8 cellular contexts compared by ENCODE assay signal in genomic region chr5:160199410-160199911, GRCh38. TPM values are rescaled to one million over a fixed set of nuclear protein-coding genes. Genes with fewer than 3 reads are reported as not detected.
DNase-seq lines count a peak whose midpoint lies in the region; ATAC-seq and TF ChIP-seq lines count a peak whose summit lies in the region.

No MANE protein-coding gene starts in this region.

- H3K4me3 Mint-ChIP-seq in activated naive CD8-positive, alpha-beta T cell, result peak overlapping the region; percentile 78

- no peak overlapping the region for H3K27ac Mint-ChIP-seq in activated naive CD8-positive, alpha-beta T cell

- TF ChIP-seq CTCF in cardiac muscle cell (IDR thresholded peaks at IDR 0.05; ENCODE audit: low read depth, low read length), result peak; percentile 78
- TF ChIP-seq CTCF in transverse colon (IDR thresholded peaks at IDR 0.05), result peak; percentile 59 to 95 (median 92)

- peak; percentile 79 for DNase-seq in Daoy (ENCODE audit: low read depth)
- DNase-seq in KBM-7, result peak; percentile 70
- DNase-seq in SKM-1 treated with dmso at 0.1 percent for 144 hours (lab: John Stamatoyannopoulos, UW; ENCODE audit: unreplicated experiment), result peak; percentile 57
- DNase-seq in cardiac muscle cell (ENCODE audit: low read depth in 1 of 2, low spot score in 1 of 2), result peak; percentile 65 to 82
- peak; percentile 36 to 71 for DNase-seq in trophoblast cell
- peak; percentile 74 for DNase-seq in transverse colon

- peak overlapping the region; percentile 46 for H3K4me2 ChIP-seq in trophoblast cell (ENCODE audit: low read length)

- no peaks in the 10 kb centered on the region for H3K79me1 ChIP-seq in trophoblast cell (ENCODE audit: low read length)

- WGBS in trophoblast cell (ENCODE audit: extremely low coverage, insufficient coverage, insufficient read length), result no CpG with 5 or more reads among the region's 30 CpGs
- WGBS in transverse colon (ENCODE audit: low coverage in 1 of 2), 2 donors, result 2% methylated on average over 29 of the region's 30 CpGs; no CpG with 5 or more reads in 1 of the 2 donors

- H3K9me3 ChIP-seq in cardiac muscle cell (ENCODE audit: low read depth) (no peaks in the 10 kb centered on the region), trophoblast cell (ENCODE audit: insufficient read depth, low read depth, low read length) (no peaks in the 10 kb centered on the region), transverse colon (no peaks in the 10 kb centered on the region)

- ATAC-seq in GM21723 (IDR thresholded peaks at IDR 0.05; ENCODE audit: unreplicated experiment), result peak; percentile 96

- no peaks in the 10 kb centered on the region for H3K36me3 Mint-ChIP-seq in activated naive CD8-positive, alpha-beta T cell

- H3K27me3 ChIP-seq in cardiac muscle cell, result no peaks in the 10 kb centered on the region
- H3K27me3 ChIP-seq in trophoblast cell (ENCODE audit: insufficient read depth, low read length), result no peaks in the 10 kb centered on the region
- no peaks in the 10 kb centered on the region for H3K27me3 ChIP-seq in transverse colon

- no peaks in the 10 kb centered on the region for H3K9me3 Mint-ChIP-seq in activated naive CD8-positive, alpha-beta T cell (ENCODE audit: low read depth)

- H4K91ac ChIP-seq in trophoblast cell (ENCODE audit: low read depth, low read length), result peak overlapping the region; percentile 49

- in situ Hi-C loops in KBM-7 (cut with MboI; ENCODE audit: low pct_unique_long_range_greater_than_20kb, low sequenced_read_pairs) (no loop called here), transverse colon (cut with MboI; ENCODE audit: low pct_ligation_motif_present in 1 of 4, low pct_unique_long_range_greater_than_20kb in 1 of 4, low sequenced_read_pairs in 3 of 4) (loop anchor here in 2 of 4 donors (5.0 to 10.0 kb wide), 2 partner anchors 145 to 148 kb away; no protein-coding TSS in a partner anchor)

- H3K4me1 ChIP-seq in cardiac muscle cell (ENCODE audit: low read depth), result peaks cover 22% of the 10 kb centered on the region
- H3K4me1 ChIP-seq in trophoblast cell (ENCODE audit: control insufficient read depth in 1 of 2, insufficient read depth in 2 of 2, low read length in 2 of 2), result peaks cover 12 to 17% of the 10 kb centered on the region in 2 experiments
- peaks cover 4 to 9% (median 6%) of the 10 kb centered on the region in 4 donors for H3K4me1 ChIP-seq in transverse colon

- no peak overlapping the region for H2BK120ac ChIP-seq in trophoblast cell (ENCODE audit: insufficient read depth, low read length, poor library complexity)

- peak overlapping the region; percentile 24 for H2BK12ac ChIP-seq in trophoblast cell (ENCODE audit: low read length)

- H2BK5ac ChIP-seq in trophoblast cell (ENCODE audit: low read depth, low read length, poor library complexity), result no peak overlapping the region

- H3K9ac ChIP-seq in trophoblast cell (ENCODE audit: low read length), result no peak overlapping the region

- no peak overlapping the region for H3K4me3 ChIP-seq in cardiac muscle cell
- H3K4me3 ChIP-seq in trophoblast cell (ENCODE audit: low read depth, low read length), result no peak overlapping the region
- peak overlapping the region; percentile 18 to 45 (median 20) for H3K4me3 ChIP-seq in transverse colon

- no peak overlapping the region for H3K23ac ChIP-seq in trophoblast cell (ENCODE audit: low read length)

- no peak overlapping the region for H3K4ac ChIP-seq in trophoblast cell (ENCODE audit: low read depth, low read length)

- intact Hi-C loops in transverse colon (cut with DNase I; ENCODE audit: low total_unique reads), result loop anchor here (5.0 kb wide), 1 partner anchor 148 kb away; no protein-coding TSS in a partner anchor

- no peak overlapping the region for H4K12ac ChIP-seq in trophoblast cell (ENCODE audit: low read depth, low read length)

- H3K27ac ChIP-seq in cardiac muscle cell (no peak overlapping the region), trophoblast cell (ENCODE audit: low read depth, low read length) (no peak overlapping the region), transverse colon (peak overlapping the region in 1 of 4 donors; percentile 1)

- H3K27me3 Mint-ChIP-seq in activated naive CD8-positive, alpha-beta T cell, result peaks cover 5% of the 10 kb centered on the region

- no peak overlapping the region for H3K18ac ChIP-seq in trophoblast cell (ENCODE audit: low read length)

- no peaks in the 10 kb centered on the region for H3K36me3 ChIP-seq in cardiac muscle cell
- H3K36me3 ChIP-seq in trophoblast cell (ENCODE audit: control insufficient read depth in 1 of 2, insufficient read depth in 2 of 2, low read length in 2 of 2), result no peaks in the 10 kb centered on the region
- no peaks in the 10 kb centered on the region for H3K36me3 ChIP-seq in transverse colon

- H2AK5ac ChIP-seq in trophoblast cell (ENCODE audit: low read length), result no peak overlapping the region

- H2AFZ ChIP-seq in trophoblast cell (ENCODE audit: insufficient read depth, low read length, poor library complexity), result peak overlapping the region; percentile 59

- TF ChIP-seq EP300 in transverse colon (IDR thresholded peaks at IDR 0.05; ENCODE audit: low read depth), result no peak

- H4K8ac ChIP-seq in trophoblast cell (ENCODE audit: low read depth, low read length), result peak overlapping the region; percentile 40

- H3K4me1 Mint-ChIP-seq in activated naive CD8-positive, alpha-beta T cell (ENCODE audit: low read depth), result peaks cover 2% of the 10 kb centered on the region

- no peak for TF ChIP-seq POLR2A in transverse colon (IDR thresholded peaks at IDR 0.05)

- H3K14ac ChIP-seq in trophoblast cell (ENCODE audit: low read length), result no peak overlapping the region

- no peaks in the 10 kb centered on the region for H3K79me2 ChIP-seq in trophoblast cell (ENCODE audit: control insufficient read depth, insufficient read depth, low read length, poor library complexity)

RNA-seq across cellular contexts. Expression of gene FABP6, which starts 29.8 kb away (rescaled TPM):
- 5.7 and 10.7 TPM in 2 replicates for total RNA-seq in Daoy (2014; rRNA removed; shearing (Covaris generic))
- total RNA-seq in cardiac muscle cell, result not detected in 2 replicates
- 0.34 TPM in 1 of 2 replicates, not detected in the other for polyA plus RNA-seq in cardiac muscle cell
- polyA plus RNA-seq in trophoblast cell (2013), result 0.18 TPM in 1 of 2 replicates, not detected in the other
- not detected for total RNA-seq in transverse colon

Comparison
In these comparisons a context has a peak if more than half of its experiments do, and no peak if none do; other contexts are left out.
1. H3K4me3 ChIP-seq: peak in transverse colon (4 of 4); none in cardiac muscle cell (single experiment) and trophoblast cell (single experiment).
2. Peak in every context shown above with its lines, with median percentiles within 50 percentile points of each other: DNase-seq.